Comparison of ENCODE assay signal across 1 cellular context in genomic region chr17:61334673-61335072, GRCh38.
TF ChIP-seq lines count a peak whose summit lies in the region.

No MANE protein-coding gene starts in this region.

TF ChIP-seq in IMR-90, 13 proteins besides CTCF, POLR2A, EP300 and RAD21 (continued from another document):
- TF ChIP-seq BHLHE40 (IDR thresholded peaks at IDR 0.05; ENCODE audit: low read depth, low read length): no peak
- TF ChIP-seq USF2 (IDR thresholded peaks at IDR 0.05; ENCODE audit: low read depth, low read length): no peak
TF ChIP-seq in IMR-90: peak in this region for 0.
